ENCODE assay signal across 1 cellular context in genomic region chr20:815914-816606, GRCh38.
TF ChIP-seq lines count a peak whose summit lies in the region.

No MANE protein-coding gene starts in this region.

TF ChIP-seq in IMR-90, 13 proteins besides CTCF, POLR2A, EP300 and RAD21:
- peak; percentile 98 for TF ChIP-seq SMC3 (IDR thresholded peaks at IDR 0.05; ENCODE audit: low read depth, low read length)
- TF ChIP-seq CHD1 (IDR thresholded peaks at IDR 0.05; ENCODE audit: low read depth, low read length): no peak
